In the genomic region with DNA sequence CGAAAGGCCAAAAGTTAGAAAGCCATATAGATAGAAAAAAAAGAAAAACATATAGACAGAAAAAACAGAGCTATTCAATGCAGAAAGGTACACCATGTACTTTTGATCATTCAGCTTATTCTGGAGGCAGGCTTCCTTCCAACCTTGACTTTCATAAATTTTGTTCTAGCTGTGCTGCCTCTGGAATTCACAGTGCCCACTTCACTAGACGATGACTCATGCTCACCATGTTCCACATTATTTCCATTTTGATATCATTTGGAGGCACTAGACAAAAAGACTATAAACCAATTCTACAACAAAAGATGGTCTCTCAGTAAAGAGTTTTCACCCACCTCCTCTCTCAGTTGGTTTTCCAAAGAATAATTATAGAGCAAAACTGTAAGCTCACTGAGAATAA, we compare ENCODE assay signal across 12 cellular contexts.
"Had no signal": no experiment of that assay in that cellular context is flagged by ENCODE, and none has a peak within 500 bp of the region (broad histone marks: within the 10 kb centered on the region; RNA-seq: fewer than 3 reads in every experiment).

No MANE protein-coding gene starts in this region.

- H3K4me3 ChIP-seq: testis, uterus had no signal

- H3K4me1 ChIP-seq: testis, uterus had no signal

- ATAC-seq: natural killer cell, sciatic nerve had no signal

- H3K27ac ChIP-seq: testis, uterus had no signal

- H3K9me3 ChIP-seq: testis, uterus had no signal

- H3K36me3 ChIP-seq: uterus had no signal

- H3K27me3 ChIP-seq: testis, uterus had no signal

- DNase-seq: activated CD4-positive, alpha-beta T cell treated with anti-CD3 and anti-CD28 coated beads, Interleukin-2, amount 50 U/mL, for 48 hours; activated CD4-positive, CD25-positive, alpha-beta regulatory T cell treated with anti-CD3 and anti-CD28 coated beads, Interleukin-2, amount 50 U/mL, for 72 hours; activated gamma-delta T cell; activated T-cell treated with anti-CD3 and anti-CD28 coated beads, Interleukin-2, amount 50 U/mL, for 48 hours; dermis blood vessel endothelial cell; natural killer cell; stimulated activated CD4-positive, alpha-beta T cell treated with anti-CD3 and anti-CD28 coated beads, Interleukin-2, amount 100 ng/mL, for 48 hours; stimulated activated naive CD4-positive, alpha-beta T cell treated with Interleukin-2 at 50 U/mL for 16 hours; T-helper 2 cell; testis; uterus had no signal
